8 cellular contexts compared by ENCODE assay signal in genomic region chr22:37659066-37659896, GRCh38. TPM values are rescaled to one million over a fixed set of nuclear protein-coding genes. Genes with fewer than 3 reads are reported as not detected.
DNase-seq lines count a peak whose midpoint lies in the region; ATAC-seq and TF ChIP-seq lines count a peak whose summit lies in the region.

No MANE protein-coding gene starts in this region.

- H3K9me3 ChIP-seq in RWPE2 (ENCODE audit: severe bottlenecking), result no peaks in the 10 kb centered on the region
- H3K9me3 ChIP-seq in endodermal cell (ENCODE audit: control insufficient read depth, low read length), result no peaks in the 10 kb centered on the region
- no peaks in the 10 kb centered on the region for H3K9me3 ChIP-seq in neural progenitor cell (ENCODE audit: low read depth)

- H3K36me3 Mint-ChIP-seq in HFFc6 (ENCODE audit: low read depth) (no peaks in the 10 kb centered on the region), endodermal cell (ENCODE audit: low read depth) (peaks cover 2% of the 10 kb centered on the region), neural progenitor cell (peaks cover 3% of the 10 kb centered on the region)

- H3K9me3 Mint-ChIP-seq in HFFc6 (no peaks in the 10 kb centered on the region), endodermal cell (no peaks in the 10 kb centered on the region), neural progenitor cell (no peaks in the 10 kb centered on the region)

- H3K27ac ChIP-seq in RWPE2 (ENCODE audit: poor library complexity, severe bottlenecking) (peak overlapping the region; percentile 37), endodermal cell (ENCODE audit: low read depth, low read length) (no peak overlapping the region), neural progenitor cell (no peak overlapping the region)

- H3K27ac Mint-ChIP-seq in HFFc6 (peak overlapping the region; percentile 97), endodermal cell (peak overlapping the region; percentile 44), neural progenitor cell (peak overlapping the region; percentile 14)

- H3K27me3 ChIP-seq in RWPE2 (ENCODE audit: insufficient read depth, poor library complexity, severe bottlenecking) (no peaks in the 10 kb centered on the region), endodermal cell (ENCODE audit: control insufficient read depth, insufficient read depth, low read length, poor library complexity, severe bottlenecking) (no peaks in the 10 kb centered on the region), neural progenitor cell (no peaks in the 10 kb centered on the region)

- H3K4me3 Mint-ChIP-seq in HFFc6 (peak overlapping the region; percentile 90), endodermal cell (peak overlapping the region; percentile 76), neural progenitor cell (peak overlapping the region; percentile 90)

- H3K79me2 ChIP-seq in neural progenitor cell (ENCODE audit: low read depth), result peaks cover 53% of the 10 kb centered on the region

- no peaks in the 10 kb centered on the region for H3F3A ChIP-seq in neural progenitor cell (ENCODE audit: low read depth)

- 6 to 33% methylated on average over 6 to 68 of the region's 68 CpGs for WGBS in endodermal cell (ENCODE audit: insufficient coverage in 1 of 2, insufficient read length in 1 of 2), 2 experiments

- no peak overlapping the region for H2AFZ ChIP-seq in neural progenitor cell (replicated peaks)

- H3K4me1 ChIP-seq in RWPE2 (ENCODE audit: insufficient read depth, poor library complexity, severe bottlenecking) (peaks cover 3% of the 10 kb centered on the region), endodermal cell (ENCODE audit: control insufficient read depth, insufficient read depth, low read length) (peaks cover 6% of the 10 kb centered on the region), neural progenitor cell (peaks cover 18% of the 10 kb centered on the region)

- H3K4me3 ChIP-seq in RWPE2 (ENCODE audit: severe bottlenecking) (peak overlapping the region; percentile 74), endodermal cell (ENCODE audit: low read length) (peak overlapping the region; percentile 77), neural progenitor cell (peak overlapping the region; percentile 90)

- peaks cover 49% of the 10 kb centered on the region for H4K20me1 ChIP-seq in neural progenitor cell (ENCODE audit: low read depth)

- in situ Hi-C loops in ACHN (cut with HindIII; ENCODE audit: low pct_ligation_motif_present, low pct_unique_long_range_greater_than_20kb, low sequenced_read_pairs), result no loop called here

- DNase-seq in NCI-H2196 (lab: John Stamatoyannopoulos, UW; ENCODE audit: unreplicated experiment), result peak; percentile 24
- no peak for DNase-seq in NCI-H2196 treated with DMSO at 0.1 percent for 48 hours (lab: John Stamatoyannopoulos, UW; ENCODE audit: unreplicated experiment)
- DNase-seq in HFFc6, result no peak
- no peak for DNase-seq in RWPE2 (ENCODE audit: low spot score)
- no peak for DNase-seq in endodermal cell
- no peak for DNase-seq in neural progenitor cell (ENCODE audit: low spot score)
- no peak for DNase-seq in iPS-NIHi11 (ENCODE audit: low spot score)
- DNase-seq in ACHN, result no peak

- H3K9ac ChIP-seq in endodermal cell (ENCODE audit: extremely low read depth, low read length, poor library complexity, severe bottlenecking), result peak overlapping the region; percentile 34
- peak overlapping the region; percentile 52 for H3K9ac ChIP-seq in neural progenitor cell

- H3K36me3 ChIP-seq in RWPE2 (ENCODE audit: low read depth) (no peaks in the 10 kb centered on the region), endodermal cell (ENCODE audit: control insufficient read depth, insufficient read depth, low read length) (peaks cover 3% of the 10 kb centered on the region), neural progenitor cell (no peaks in the 10 kb centered on the region)

- TF ChIP-seq CTCF in HFFc6 (IDR thresholded peaks at IDR 0.05) (no peak), RWPE2 (IDR thresholded peaks at IDR 0.05; ENCODE audit: poor library complexity, severe bottlenecking) (no peak), endodermal cell (conservative IDR thresholded peaks at IDR 0.05) (no peak), neural progenitor cell (IDR thresholded peaks at IDR 0.05) (no peak)

- peak overlapping the region; percentile 100 for H3K4me2 ChIP-seq in neural progenitor cell

- no peak for ATAC-seq in RWPE2 (ENCODE audit: low read depth)

- H3K27me3 Mint-ChIP-seq in HFFc6 (ENCODE audit: insufficient read depth), result no peaks in the 10 kb centered on the region; the same call in 1 of the 2 replicates
- no peaks in the 10 kb centered on the region for H3K27me3 Mint-ChIP-seq in endodermal cell (ENCODE audit: insufficient read depth)
- peaks cover 6% of the 10 kb centered on the region for H3K27me3 Mint-ChIP-seq in neural progenitor cell (ENCODE audit: insufficient read depth, low read depth)

- H3K4me1 Mint-ChIP-seq in HFFc6 (ENCODE audit: low read depth) (peaks cover 40% of the 10 kb centered on the region), endodermal cell (peaks cover 28% of the 10 kb centered on the region), neural progenitor cell (peaks cover 45% of the 10 kb centered on the region)

RNA-seq across cellular contexts. Expression of gene PDXP, which starts 0.8 kb away (rescaled TPM):
- total RNA-seq in HFFc6 (2021; fragmentation: NEBNext Ultra II Directional; extraction: Animal tissue kit (Norgen Biotek cat#: 25700)), result 10 to 100 TPM; 15.3 to 24.5 (median 18.4) TPM
- 10 to 100 TPM; 23.5 to 29.3 TPM for total RNA-seq in endodermal cell
- polyA plus RNA-seq in endodermal cell (2013, experiment 1 of 2), result 40.4 TPM
- polyA plus RNA-seq in endodermal cell (2013, experiment 2 of 2), result 40.7 TPM
- 25.1 and 57.0 TPM in 2 replicates for total RNA-seq in neural progenitor cell (ENCODE audit: low replicate concordance)

RNA-seq across cellular contexts. Expression of gene LGALS1, which starts 16.2 kb away (rescaled TPM):
- 1,000 to 10,000 TPM; 5,326 to 7,192 (median 6,673) TPM for total RNA-seq in HFFc6 (2021; fragmentation: NEBNext Ultra II Directional; extraction: Animal tissue kit (Norgen Biotek cat#: 25700))
- 10 to 100 TPM; 10.4 to 16.0 TPM for total RNA-seq in endodermal cell
- 126 TPM for polyA plus RNA-seq in endodermal cell (2013, experiment 1 of 2)
- polyA plus RNA-seq in endodermal cell (2013, experiment 2 of 2), result 131 TPM
- 14.9 and 42.9 TPM in 2 replicates for total RNA-seq in neural progenitor cell (ENCODE audit: low replicate concordance)

RNA-seq across cellular contexts. Expression of gene SH3BP1, which starts 19.8 kb away (rescaled TPM):
- total RNA-seq in HFFc6 (2021; fragmentation: NEBNext Ultra II Directional; extraction: Animal tissue kit (Norgen Biotek cat#: 25700)), result 10 to 100 TPM; 15.9 to 26.3 (median 23.0) TPM
- 10 to 100 TPM; 37.7 to 38.6 TPM for total RNA-seq in endodermal cell
- polyA plus RNA-seq in endodermal cell (2013, experiment 1 of 2), result 15.7 TPM
- polyA plus RNA-seq in endodermal cell (2013, experiment 2 of 2), result 14.3 TPM
- total RNA-seq in neural progenitor cell (ENCODE audit: low replicate concordance), result 10.3 and 10.9 TPM in 2 replicates

RNA-seq across cellular contexts. Expression of gene NOL12, which starts 26.9 kb away (rescaled TPM):
- total RNA-seq in HFFc6 (2021; fragmentation: NEBNext Ultra II Directional; extraction: Animal tissue kit (Norgen Biotek cat#: 25700)), result 10 to 100 TPM; 17.7 to 29.6 (median 26.9) TPM
- total RNA-seq in endodermal cell, result 10 to 100 TPM; 21.9 to 26.8 TPM
- 28.1 TPM for polyA plus RNA-seq in endodermal cell (2013, experiment 1 of 2)
- 24.4 TPM for polyA plus RNA-seq in endodermal cell (2013, experiment 2 of 2)
- total RNA-seq in neural progenitor cell (ENCODE audit: low replicate concordance), result 23.7 and 28.7 TPM in 2 replicates

RNA-seq across cellular contexts. Expression of gene TRIOBP, which starts 37.6 kb away (rescaled TPM):
- 10 to 100 TPM; 74.3 to 92.5 (median 91.6) TPM for total RNA-seq in HFFc6 (2021; fragmentation: NEBNext Ultra II Directional; extraction: Animal tissue kit (Norgen Biotek cat#: 25700))
- total RNA-seq in endodermal cell (10 to 100 TPM; 74.7 to 82.2 TPM), neural progenitor cell (ENCODE audit: low replicate concordance) (25.2 and 51.0 TPM in 2 replicates)
- polyA plus RNA-seq in endodermal cell (2013, experiment 1 of 2), result 48.8 TPM
- 50.9 TPM for polyA plus RNA-seq in endodermal cell (2013, experiment 2 of 2)

Comparison
In these comparisons a context has a peak if more than half of its experiments do, and no peak if none do; other contexts are left out.
1. H3K27ac Mint-ChIP-seq: peak in every context shown above with its lines; median percentile 97 in HFFc6; 44 in endodermal cell; 14 in neural progenitor cell.
2. RNA of gene LGALS1, which starts 16.2 kb away (total RNA-seq): 5,326 to 7,192 TPM in HFFc6; 10.4 to 16.0 TPM in endodermal cell and 14.9 to 42.9 TPM in neural progenitor cell; every median in the first group is over 100 times any median in the second.
3. Peak in every context shown above with its lines, with median percentiles within 50 percentile points of each other: H3K4me3 Mint-ChIP-seq and H3K4me3 ChIP-seq.